In the genomic region with DNA sequence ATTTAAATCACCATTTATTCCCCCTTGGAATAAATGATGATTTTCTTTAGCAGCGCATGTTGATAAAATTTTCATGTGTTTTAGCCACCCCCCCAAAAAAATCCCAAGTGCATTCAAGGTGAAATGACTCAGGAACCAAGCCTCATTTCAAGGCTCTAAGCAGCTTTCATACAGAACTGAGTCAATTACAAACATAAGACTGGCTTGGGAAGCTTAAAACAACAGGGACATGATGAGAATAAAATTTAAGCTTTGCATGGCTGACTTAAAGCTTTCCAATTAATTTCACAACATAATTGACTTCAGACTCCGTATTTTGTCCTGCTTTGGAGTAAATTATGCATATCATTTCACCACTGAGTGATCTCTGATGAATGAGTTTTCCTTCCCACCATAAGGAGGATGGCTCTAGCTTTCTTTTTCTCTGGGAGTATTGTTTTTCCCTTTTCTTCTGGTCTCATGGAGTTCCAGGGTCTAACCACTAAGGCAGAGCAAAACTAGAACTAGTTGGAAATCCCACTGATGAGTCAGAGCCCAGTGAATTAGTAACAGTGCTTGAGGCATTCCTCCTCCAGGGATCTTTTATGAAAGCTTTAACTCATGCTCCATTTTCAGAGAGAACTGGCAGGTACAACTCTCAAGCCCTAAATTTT, we compare ENCODE assay signal across 9 cellular contexts.
DNase-seq lines count a peak whose midpoint lies in the region; ATAC-seq and TF ChIP-seq lines count a peak whose summit lies in the region.
"Had no signal": no experiment of that assay in that cellular context is flagged by ENCODE, and none has a peak within 500 bp of the region (broad histone marks: within the 10 kb centered on the region; RNA-seq: fewer than 3 reads in every experiment).

No MANE protein-coding gene starts in this region.

- peaks cover 23% of the 10 kb centered on the region for H3F3A ChIP-seq in smooth muscle cell (ENCODE audit: low read depth)

- H3K4me1 ChIP-seq in SJCRH30 (peaks cover 51% of the 10 kb centered on the region), smooth muscle cell (ENCODE audit: low read depth) (peaks cover 32% of the 10 kb centered on the region)

- TF ChIP-seq CTCF in fibroblast of mammary gland (conservative IDR thresholded peaks at IDR 0.05; ENCODE audit: control insufficient read depth, insufficient read depth, low read depth, low read length) (peak; percentile 22), smooth muscle cell (IDR thresholded peaks at IDR 0.05; ENCODE audit: borderline replicate concordance, insufficient read depth, poor library complexity, severe bottlenecking) (no peak)

- H2AFZ ChIP-seq in smooth muscle cell (ENCODE audit: low read depth) = no peak overlapping the region

- 62% methylated on average over 2 of the region's 2 CpGs for WGBS in smooth muscle cell (ENCODE audit: low lambda C conversion rate)

- H3K79me2 ChIP-seq in smooth muscle cell (ENCODE audit: low read depth) = no peaks in the 10 kb centered on the region

- H3K9me3 ChIP-seq in SJCRH30 (replicated peaks) (no peaks in the 10 kb centered on the region), smooth muscle cell (replicated peaks; ENCODE audit: low read depth) (no peaks in the 10 kb centered on the region)

- no peak overlapping the region for H3K4me3 ChIP-seq in SJCRH30
- no peak overlapping the region for H3K4me3 ChIP-seq in fibroblast of mammary gland (ENCODE audit: control insufficient read depth, low read depth, low read length)
- no peak overlapping the region for H3K4me3 ChIP-seq in smooth muscle cell

- no peak for ATAC-seq in GM21526 (IDR thresholded peaks at IDR 0.05; ENCODE audit: low FRiP score, unreplicated experiment)

- H3K27me3 ChIP-seq in SJCRH30 = no peaks in the 10 kb centered on the region
- no peaks in the 10 kb centered on the region for H3K27me3 ChIP-seq in smooth muscle cell (ENCODE audit: low read depth)

- no peak overlapping the region for H3K9ac ChIP-seq in smooth muscle cell (ENCODE audit: low read depth)

- DNase-seq in SIG-M5 treated with dmso at 0.1 percent for 504 hours (lab: John Stamatoyannopoulos, UW; ENCODE audit: unreplicated experiment) = peak; percentile 49
- DNase-seq in SIG-M5 (lab: John Stamatoyannopoulos, UW) = no peak
- peak; percentile 77 to 96 for DNase-seq in SJCRH30
- DNase-seq in fibroblast of mammary gland (ENCODE audit: low read depth) = peak; percentile 96
- DNase-seq in smooth muscle cell (lab: John Stamatoyannopoulos, UW; ENCODE audit: unreplicated experiment) = no peak
- no peak for DNase-seq in activated effector memory CD4-positive, alpha-beta T cell treated with Interleukin-2 at 50 U/mL for 16 hours
- no peak for DNase-seq in activated CD4-positive, CD25-positive, alpha-beta regulatory T cell treated with anti-CD3 and anti-CD28 coated beads, Interleukin-2, amount 50 U/mL, for 72 hours
- DNase-seq: DMS153 had no signal

- H3K36me3 ChIP-seq in SJCRH30 (no peaks in the 10 kb centered on the region), smooth muscle cell (ENCODE audit: low read depth) (no peaks in the 10 kb centered on the region)

- no peaks in the 10 kb centered on the region for H4K20me1 ChIP-seq in smooth muscle cell (ENCODE audit: low read depth)

- peak overlapping the region; percentile 96 for H3K27ac ChIP-seq in SJCRH30
- H3K27ac ChIP-seq in smooth muscle cell (ENCODE audit: low read depth) = peak overlapping the region; percentile 91

- H3K4me2 ChIP-seq in smooth muscle cell = peak overlapping the region; percentile 44

Comparison
In these comparisons a context has a peak if more than half of its experiments do, and no peak if none do; other contexts are left out.
1. DNase-seq: peak in SIG-M5 treated with dmso at 0.1 percent for 504 hours (single experiment), SJCRH30 (2 of 2) and fibroblast of mammary gland (single experiment); none in SIG-M5 (single experiment), smooth muscle cell (single experiment), activated effector memory CD4-positive, alpha-beta T cell treated with Interleukin-2 at 50 U/mL for 16 hours (single experiment) and activated CD4-positive, CD25-positive, alpha-beta regulatory T cell treated with anti-CD3 and anti-CD28 coated beads, Interleukin-2, amount 50 U/mL, for 72 hours (single experiment).